2 cellular contexts compared by ENCODE assay signal in genomic region chr2:70870790-70871189, GRCh38.
TF ChIP-seq lines count a peak whose summit lies in the region.

No MANE protein-coding gene starts in this region.

TF ChIP-seq in HCT116, 20 proteins besides CTCF, POLR2A, EP300 and RAD21:
- TF ChIP-seq ELF1 (IDR thresholded peaks at IDR 0.05; ENCODE audit: borderline replicate concordance, low read depth) (no peak), REST (IDR thresholded peaks at IDR 0.05; ENCODE audit: low read depth) (no peak)

TF ChIP-seq in K562, 482 proteins besides CTCF, POLR2A, EP300 and RAD21:
- no peak for TF ChIP-seq HDGF (IDR thresholded peaks at IDR 0.05)
- peak; percentile 98 for TF ChIP-seq NFIC (IDR thresholded peaks at IDR 0.05)
- no peak for TF ChIP-seq U2AF1 (optimal IDR thresholded peaks at IDR 0.05; ENCODE audit: low read depth, low read length)
- no peak for TF ChIP-seq STAT6 (CRISPR knock-in tag; IDR thresholded peaks at IDR 0.05)
- peak; percentile 94 for TF ChIP-seq NFIX (CRISPR knock-in tag; IDR thresholded peaks at IDR 0.05; ENCODE audit: low read depth)
